In the genomic region with DNA sequence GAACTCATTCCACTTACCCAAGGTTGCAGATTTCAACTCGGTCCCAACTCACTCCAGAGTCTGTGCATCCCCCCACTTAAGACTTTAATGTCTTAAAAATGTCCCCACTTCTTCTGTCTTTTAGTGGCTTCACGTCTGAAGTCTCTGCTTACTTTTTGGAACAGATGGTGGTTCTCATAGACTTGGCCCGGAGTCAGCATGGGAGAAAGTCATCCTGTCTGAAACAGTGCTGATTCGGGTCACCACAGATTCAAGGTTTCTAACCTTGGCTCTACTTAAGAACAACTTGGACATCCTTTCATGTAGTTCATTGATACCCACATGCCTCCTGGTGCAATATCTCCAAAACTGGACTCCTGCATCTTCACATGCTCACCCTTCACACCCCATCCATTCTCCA, we compare ENCODE assay signal across 24 cellular contexts. TPM values are rescaled to one million over a fixed set of nuclear protein-coding genes. Genes with fewer than 3 reads are reported as not detected.
DNase-seq lines count a peak whose midpoint lies in the region; ATAC-seq and TF ChIP-seq lines count a peak whose summit lies in the region.
"Had no signal": no experiment of that assay in that cellular context is flagged by ENCODE, and none has a peak within 500 bp of the region (broad histone marks: within the 10 kb centered on the region; RNA-seq: fewer than 3 reads in every experiment).

No MANE protein-coding gene starts in this region.

- no peaks in the 10 kb centered on the region for H3K9me3 ChIP-seq in naive thymus-derived CD4-positive, alpha-beta T cell (ENCODE audit: control insufficient read depth in 2 of 3, low read length in 3 of 3)
- no peaks in the 10 kb centered on the region for H3K9me3 ChIP-seq in SK-N-SH
- H3K9me3 ChIP-seq: colonic mucosa, MG63, upper lobe of left lung had no signal

- no peak overlapping the region for H3K4me3 ChIP-seq in naive thymus-derived CD4-positive, alpha-beta T cell (ENCODE audit: low read length)
- no peak overlapping the region for H3K4me3 ChIP-seq in SK-N-SH (ENCODE audit: low read depth in 2 of 2, low read length in 1 of 2)
- H3K4me3 ChIP-seq: colonic mucosa, MG63, PC-9, stomach, upper lobe of left lung had no signal

- H3K27me3 ChIP-seq in naive thymus-derived CD4-positive, alpha-beta T cell (ENCODE audit: control insufficient read depth in 2 of 2, insufficient read depth in 2 of 2, low read length in 2 of 2), result no peaks in the 10 kb centered on the region
- H3K27me3 ChIP-seq in SK-N-SH (ENCODE audit: insufficient read depth), result no peaks in the 10 kb centered on the region
- H3K27me3 ChIP-seq: colonic mucosa, MG63, stomach, upper lobe of left lung had no signal

- intact Hi-C loops in naive thymus-derived CD4-positive, alpha-beta T cell (cut with micrococcal nuclease), result no loop called here
- intact Hi-C loops in left colon (cut with DNase I, micrococcal nuclease), result no loop called here

- POLR2A ChIA-PET in activated CD4-positive, alpha-beta memory T cell treated with anti-CD3 and anti-CD28 coated beads, Interleukin-2, amount 10 ng/mL, durations not matched to agents 7 days and 5 days (lab: Charles Lee), result interaction anchor here (1.4 kb wide), 2 partner anchors 10 to 15 kb away, joined by 3 to 4 read pairs; no protein-coding TSS in a partner anchor
- POLR2A ChIA-PET in naive thymus-derived CD4-positive, alpha-beta T cell (lab: Charles Lee), result interaction anchor here (0.7 to 6.5 kb wide), 2 partner anchors 24 to 166 kb away, joined by 3 to 50 read pairs; a partner anchor contains a TSS
- POLR2A ChIA-PET in SK-N-SH (lab: Yijun Ruan, JAX), result no interaction called here

- no peak for TF ChIP-seq RAD21 in SK-N-SH (IDR thresholded peaks at IDR 0.05; ENCODE audit: low read length)

- TF ChIP-seq CTCF in SK-N-SH (IDR thresholded peaks at IDR 0.05), result no peak

- no peaks in the 10 kb centered on the region for H3F3A ChIP-seq in SK-N-SH (replicated peaks; ENCODE audit: insufficient read depth)

- H4K20me1 ChIP-seq in SK-N-SH (ENCODE audit: insufficient read depth), result no peaks in the 10 kb centered on the region

- WGBS in SK-N-SH (ENCODE audit: low lambda C conversion rate), result 93% methylated on average over 4 of the region's 4 CpGs

- peak overlapping the region; percentile 0 for H3K4me3 Mint-ChIP-seq in T-helper 1 cell treated with Interleukin-12 subunit alpha and Interleukin-12 subunit beta and Interleukin-4 antibody, amounts not matched to agents 30 μg/mL and 1 μg/mL, for 36 hours
- no peak overlapping the region for H3K4me3 Mint-ChIP-seq in activated CD4-positive, alpha-beta memory T cell treated with anti-CD3 and anti-CD28 coated beads, Interleukin-2, amount 10 ng/mL, durations not matched to agents 7 days and 5 days
- peak overlapping the region in 4 of 10 donors; percentile 0 to 40 (median 27) for H3K4me3 Mint-ChIP-seq in naive thymus-derived CD4-positive, alpha-beta T cell
- H3K4me3 Mint-ChIP-seq: H9, nephron progenitor cell had no signal

- in situ Hi-C loops in G401 (cut with HindIII; ENCODE audit: low sequenced_read_pairs), result no loop called here

- no peaks in the 10 kb centered on the region for H3K9me2 ChIP-seq in SK-N-SH

- no peaks in the 10 kb centered on the region for H3K27me3 Mint-ChIP-seq in T-helper 1 cell treated with Interleukin-12 subunit alpha and Interleukin-12 subunit beta and Interleukin-4 antibody, amounts not matched to agents 30 μg/mL and 1 μg/mL, for 36 hours (ENCODE audit: low read depth)
- no peaks in the 10 kb centered on the region for H3K27me3 Mint-ChIP-seq in activated CD4-positive, alpha-beta memory T cell treated with anti-CD3 and anti-CD28 coated beads, Interleukin-2, amount 10 ng/mL, durations not matched to agents 7 days and 5 days
- H3K27me3 Mint-ChIP-seq in naive thymus-derived CD4-positive, alpha-beta T cell, result no peaks in the 10 kb centered on the region
- H3K27me3 Mint-ChIP-seq: progenitor cell of endocrine pancreas had no signal

- CTCF ChIA-PET in activated CD4-positive, alpha-beta memory T cell treated with anti-CD3 and anti-CD28 coated beads, Interleukin-2, amount 10 ng/mL, durations not matched to agents 7 days and 5 days (lab: Charles Lee), result no interaction called here
- CTCF ChIA-PET in naive thymus-derived CD4-positive, alpha-beta T cell (lab: Charles Lee), result interaction anchor here (0.8 to 1.3 kb wide), 2 partner anchors 24 to 26 kb away, joined by 3 read pairs; a partner anchor contains a TSS
- CTCF ChIA-PET in SK-N-SH (lab: Yijun Ruan, JAX), result interaction anchor here (0.6 kb wide), 2 partner anchors 102 to 166 kb away, joined by 3 read pairs; no protein-coding TSS in a partner anchor

- H2AFZ ChIP-seq in SK-N-SH (ENCODE audit: low read depth), result no peak overlapping the region
- H2AFZ ChIP-seq: PC-9 had no signal

- no peak overlapping the region for H3K4me2 ChIP-seq in SK-N-SH
- H3K4me2 ChIP-seq: PC-9 had no signal

- no peak for TF ChIP-seq EP300 in SK-N-SH (IDR thresholded peaks at IDR 0.05; ENCODE audit: borderline replicate concordance in 1 of 2, low read depth in 1 of 2, low read length in 1 of 2)

- no peak overlapping the region for H3K27ac ChIP-seq in naive thymus-derived CD4-positive, alpha-beta T cell (ENCODE audit: low read depth, low read length)
- no peak overlapping the region for H3K27ac ChIP-seq in SK-N-SH (ENCODE audit: low read depth in 2 of 2, low read length in 1 of 2)
- H3K27ac ChIP-seq: colonic mucosa, PC-9, stomach, upper lobe of left lung had no signal

- DNase-seq in T-helper 1 cell, result no peak
- peak; percentile 59 for DNase-seq in G401 (ENCODE audit: low spot score)
- no peak for DNase-seq in activated CD4-positive, alpha-beta memory T cell treated with anti-CD3 and anti-CD28 coated beads, Interleukin-2, amount 10 ng/mL, durations not matched to agents 7 days and 5 days
- DNase-seq in naive thymus-derived CD4-positive, alpha-beta T cell, result no peak
- DNase-seq in ecto neural progenitor cell (ENCODE audit: low spot score), result no peak
- no peak for DNase-seq in left colon
- no peak for DNase-seq in SK-N-SH
- DNase-seq: 8988T; activated naive CD4-positive, alpha-beta T cell; colonic mucosa; DMS153; H9; hippocampal formation; mammary epithelial cell; MG63; NCI-H774; nephron progenitor cell; PC-9; stimulated activated CD4-positive, alpha-beta T cell treated with anti-CD3 and anti-CD28 coated beads, Interleukin-2, amount 100 ng/mL, for 24 hours; stomach; T-helper 9 cell; upper lobe of left lung had no signal

- no peak for ATAC-seq in naive thymus-derived CD4-positive, alpha-beta T cell
- ATAC-seq in left colon, result no peak

- H3K4me1 Mint-ChIP-seq in T-helper 1 cell treated with Interleukin-12 subunit alpha and Interleukin-12 subunit beta and Interleukin-4 antibody, amounts not matched to agents 30 μg/mL and 1 μg/mL, for 36 hours (ENCODE audit: low read depth), result peaks cover 85% of the 10 kb centered on the region
- peaks cover 97% of the 10 kb centered on the region for H3K4me1 Mint-ChIP-seq in activated CD4-positive, alpha-beta memory T cell treated with anti-CD3 and anti-CD28 coated beads, Interleukin-2, amount 10 ng/mL, durations not matched to agents 7 days and 5 days
- H3K4me1 Mint-ChIP-seq in naive thymus-derived CD4-positive, alpha-beta T cell, result peaks cover 84 to 98% (median 93%) of the 10 kb centered on the region in 7 donors

- no peaks in the 10 kb centered on the region for H3K36me3 ChIP-seq in naive thymus-derived CD4-positive, alpha-beta T cell (ENCODE audit: control insufficient read depth in 2 of 3, insufficient read depth in 3 of 3, low read length in 3 of 3)
- no peaks in the 10 kb centered on the region for H3K36me3 ChIP-seq in SK-N-SH (replicated peaks in 1 of 2; ENCODE audit: control insufficient read depth in 1 of 2, insufficient read depth in 2 of 2, low read length in 1 of 2)
- H3K36me3 ChIP-seq: colonic mucosa, MG63, stomach had no signal

- no peak overlapping the region for H3K27ac Mint-ChIP-seq in T-helper 1 cell treated with Interleukin-12 subunit alpha and Interleukin-12 subunit beta and Interleukin-4 antibody, amounts not matched to agents 30 μg/mL and 1 μg/mL, for 36 hours
- H3K27ac Mint-ChIP-seq in activated CD4-positive, alpha-beta memory T cell treated with anti-CD3 and anti-CD28 coated beads, Interleukin-2, amount 10 ng/mL, durations not matched to agents 7 days and 5 days, result peak overlapping the region; percentile 53
- peak overlapping the region in 8 of 9 donors; percentile 48 to 90 (median 65) for H3K27ac Mint-ChIP-seq in naive thymus-derived CD4-positive, alpha-beta T cell
- H3K27ac Mint-ChIP-seq: nephron progenitor cell, progenitor cell of endocrine pancreas had no signal

- H3K4me1 ChIP-seq in naive thymus-derived CD4-positive, alpha-beta T cell (ENCODE audit: control insufficient read depth in 2 of 2, insufficient read depth in 2 of 2, low read length in 2 of 2), result peaks cover 77 to 82% of the 10 kb centered on the region in 2 donors
- no peaks in the 10 kb centered on the region for H3K4me1 ChIP-seq in SK-N-SH (ENCODE audit: control insufficient read depth in 1 of 2, insufficient read depth in 2 of 2, low read depth in 1 of 2, low read length in 1 of 2)
- H3K4me1 ChIP-seq: colonic mucosa had no signal

- no peak overlapping the region for H3K9ac ChIP-seq in SK-N-SH

- no peaks in the 10 kb centered on the region for H3K9me3 Mint-ChIP-seq in T-helper 1 cell treated with Interleukin-12 subunit alpha and Interleukin-12 subunit beta and Interleukin-4 antibody, amounts not matched to agents 30 μg/mL and 1 μg/mL, for 36 hours
- no peaks in the 10 kb centered on the region for H3K9me3 Mint-ChIP-seq in activated CD4-positive, alpha-beta memory T cell treated with anti-CD3 and anti-CD28 coated beads, Interleukin-2, amount 10 ng/mL, durations not matched to agents 7 days and 5 days
- peaks cover 0 to 3% (median 0%) of the 10 kb centered on the region in 11 donors for H3K9me3 Mint-ChIP-seq in naive thymus-derived CD4-positive, alpha-beta T cell
- H3K9me3 Mint-ChIP-seq: H9 had no signal

- peaks cover 58% of the 10 kb centered on the region for H3K36me3 Mint-ChIP-seq in T-helper 1 cell treated with Interleukin-12 subunit alpha and Interleukin-12 subunit beta and Interleukin-4 antibody, amounts not matched to agents 30 μg/mL and 1 μg/mL, for 36 hours (ENCODE audit: low read depth)
- peaks cover 84% of the 10 kb centered on the region for H3K36me3 Mint-ChIP-seq in activated CD4-positive, alpha-beta memory T cell treated with anti-CD3 and anti-CD28 coated beads, Interleukin-2, amount 10 ng/mL, durations not matched to agents 7 days and 5 days (ENCODE audit: low read depth)
- peaks cover 3 to 62% (median 17%) of the 10 kb centered on the region in 5 donors for H3K36me3 Mint-ChIP-seq in naive thymus-derived CD4-positive, alpha-beta T cell

- no peaks in the 10 kb centered on the region for H3K79me2 ChIP-seq in SK-N-SH (ENCODE audit: insufficient read depth)

RNA-seq across cellular contexts. Expression of a gene that starts 26.0 kb away (rescaled TPM):
- 9.5 and 12.7 TPM in 2 replicates for total RNA-seq in G401 (2014; rRNA removed; shearing (Covaris generic))
- 100 to 1,000 TPM; 124 to 125 TPM for total RNA-seq in activated CD4-positive, alpha-beta memory T cell treated with anti-CD3 and anti-CD28 coated beads, Interleukin-2, amount 10 ng/mL, durations not matched to agents 7 days and 5 days
- total RNA-seq in naive thymus-derived CD4-positive, alpha-beta T cell, result 10 to 100 TPM; 31.9 to 74.3 (median 42.0) TPM
- polyA plus RNA-seq in naive thymus-derived CD4-positive, alpha-beta T cell, result 10 to 100 TPM; 23.4 to 28.7 TPM
- 1 to 10 TPM; 3.4 to 4.4 TPM for total RNA-seq in left colon
- polyA plus RNA-seq in SK-N-SH (2012; rRNA removed), result 12.7 and 18.6 TPM in 2 replicates
- 7.7 and 8.4 TPM in 2 replicates for polyA plus RNA-seq in SK-N-SH (2012; cell fraction: cytosol; rRNA removed)
- polyA plus RNA-seq in SK-N-SH (2012; cell fraction: nucleus; rRNA removed), result 14.7 and 29.8 TPM in 2 replicates
